In genomic region chr13:45156565-45157361, GRCh38 we compare ENCODE assay signal across 16 cellular contexts. TPM values are rescaled to one million over a fixed set of nuclear protein-coding genes. Genes with fewer than 3 reads are reported as not detected.
"Had no signal": no experiment of that assay in that cellular context is flagged by ENCODE, and none has a peak within 500 bp of the region (broad histone marks: within the 10 kb centered on the region; RNA-seq: fewer than 3 reads in every experiment).

No MANE protein-coding gene starts in this region.

- ATAC-seq: left colon; naive thymus-derived CD4-positive, alpha-beta T cell; stimulated activated effector memory CD8-positive, alpha-beta T cell treated with anti-CD3 and anti-CD28 coated beads, Interleukin-12 subunit alpha, Interleukin-12 subunit beta, amount 100 ng/mL, for 72 hours had no signal

- H3K9ac ChIP-seq: parathyroid adenoma had no signal

- H3K27ac Mint-ChIP-seq: activated B cell treated with CpG ODN at 0.5 μM for 24 hours; activated naive CD8-positive, alpha-beta T cell treated with anti-CD3 and anti-CD28 coated beads, Interleukin-2, amount 10 ng/mL, durations not matched to agents 7 days and 5 days; stimulated activated effector memory CD8-positive, alpha-beta T cell treated with anti-CD3 and anti-CD28 coated beads, Interleukin-12 subunit alpha, Interleukin-12 subunit beta, amount 100 ng/mL, for 72 hours; T-helper 2 cell treated with Interferon-gamma antibody and Interleukin-4, amounts not matched to agents 5 μg/mL and 100 μg/mL, for 36 hours had no signal

- H2AFZ ChIP-seq: parathyroid adenoma had no signal

- H3K27me3 Mint-ChIP-seq: activated B cell treated with CpG ODN at 0.5 μM for 24 hours; activated naive CD8-positive, alpha-beta T cell treated with anti-CD3 and anti-CD28 coated beads, Interleukin-2, amount 10 ng/mL, durations not matched to agents 7 days and 5 days; naive thymus-derived CD4-positive, alpha-beta T cell had no signal

- H3K4me1 Mint-ChIP-seq: activated naive CD8-positive, alpha-beta T cell treated with anti-CD3 and anti-CD28 coated beads, Interleukin-2, amount 10 ng/mL, durations not matched to agents 7 days and 5 days had no signal

- H3K27ac ChIP-seq: epithelial cell of prostate, parathyroid adenoma had no signal

- H3K4me1 ChIP-seq: parathyroid adenoma had no signal

- DNase-seq: activated B cell treated with CpG ODN at 0.5 μM for 24 hours; activated CD4-positive, alpha-beta T cell treated with anti-CD3 and anti-CD28 coated beads for 48 hours; activated naive CD4-positive, alpha-beta T cell; activated naive CD8-positive, alpha-beta T cell treated with anti-CD3 and anti-CD28 coated beads, Interleukin-2, amount 10 ng/mL, durations not matched to agents 7 days and 5 days; head of caudate nucleus; left colon; naive thymus-derived CD4-positive, alpha-beta T cell had no signal

- H3K4me3 Mint-ChIP-seq: activated B cell treated with CpG ODN at 0.5 μM for 24 hours; activated naive CD8-positive, alpha-beta T cell treated with anti-CD3 and anti-CD28 coated beads, Interleukin-2, amount 10 ng/mL, durations not matched to agents 7 days and 5 days; naive thymus-derived CD4-positive, alpha-beta T cell; stimulated activated effector memory CD8-positive, alpha-beta T cell treated with anti-CD3 and anti-CD28 coated beads, Interleukin-12 subunit alpha, Interleukin-12 subunit beta, amount 100 ng/mL, for 72 hours; T-helper 2 cell treated with Interferon-gamma antibody and Interleukin-4, amounts not matched to agents 5 μg/mL and 100 μg/mL, for 36 hours had no signal

- H3K79me2 ChIP-seq: parathyroid adenoma had no signal

RNA-seq across cellular contexts. Expression of gene KCTD4, which starts 44.1 kb away (rescaled TPM):
- total RNA-seq: activated B cell treated with CpG ODN at 0.5 μM for 24 hours; activated naive CD8-positive, alpha-beta T cell treated with anti-CD3 and anti-CD28 coated beads, Interleukin-2, amount 10 ng/mL, durations not matched to agents 7 days and 5 days; dermis microvascular lymphatic vessel endothelial cell; lung microvascular endothelial cell; mononuclear cell; naive thymus-derived CD4-positive, alpha-beta T cell; ureter had no signal
- polyA plus RNA-seq: naive thymus-derived CD4-positive, alpha-beta T cell; thymus had no signal
